Comparison of ENCODE assay signal across 16 cellular contexts in the genomic region with DNA sequence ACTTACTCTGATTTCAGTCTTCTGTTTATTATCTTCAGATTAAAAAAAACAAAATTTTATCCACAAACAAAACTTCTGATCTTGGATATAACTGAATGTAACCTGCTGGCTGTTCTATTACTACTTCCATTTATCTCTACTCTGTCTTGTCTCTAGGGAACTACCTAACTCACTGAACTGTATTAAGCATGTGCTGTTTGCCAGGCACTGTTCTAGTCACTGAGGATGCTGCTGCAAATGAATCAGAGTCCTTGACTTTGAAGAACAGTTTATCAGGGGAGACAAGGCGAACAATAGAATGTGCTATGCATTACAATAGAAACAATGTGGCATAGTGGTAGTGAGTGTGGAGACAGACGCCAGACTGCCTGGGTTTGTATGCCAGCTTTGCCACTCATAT. TPM values are rescaled to one million over a fixed set of nuclear protein-coding genes. Genes with fewer than 3 reads are reported as not detected.
DNase-seq lines count a peak whose midpoint lies in the region; ATAC-seq and TF ChIP-seq lines count a peak whose summit lies in the region.
"Had no signal": no experiment of that assay in that cellular context is flagged by ENCODE, and none has a peak within 500 bp of the region (broad histone marks: within the 10 kb centered on the region; RNA-seq: fewer than 3 reads in every experiment).

No MANE protein-coding gene starts in this region.

- no peak overlapping the region for H3K27ac ChIP-seq in mammary epithelial cell (ENCODE audit: insufficient read depth, low read depth, low read length)
- no peak overlapping the region for H3K27ac ChIP-seq in naive thymus-derived CD4-positive, alpha-beta T cell (ENCODE audit: low read depth, low read length)
- peak overlapping the region in 2 of 4 donors; percentile 90 to 95 for H3K27ac ChIP-seq in gastrocnemius medialis

- no peaks in the 10 kb centered on the region for H3K27me3 ChIP-seq in mammary epithelial cell (ENCODE audit: insufficient read depth, low read length)
- H3K27me3 ChIP-seq in naive thymus-derived CD4-positive, alpha-beta T cell (ENCODE audit: control insufficient read depth in 2 of 2, insufficient read depth in 2 of 2, low read length in 2 of 2), result no peaks in the 10 kb centered on the region
- no peaks in the 10 kb centered on the region for H3K27me3 ChIP-seq in gastrocnemius medialis
- H3K27me3 ChIP-seq: ovary had no signal

- no peaks in the 10 kb centered on the region for H3K27me3 Mint-ChIP-seq in MCF 10A (ENCODE audit: insufficient read depth, unreplicated experiment)
- peaks cover 7% of the 10 kb centered on the region for H3K27me3 Mint-ChIP-seq in activated CD8-positive, alpha-beta T cell treated with anti-CD3 and anti-CD28 coated beads, Interleukin-2, amount 10 ng/mL, durations not matched to agents 7 days and 5 days (ENCODE audit: low read depth)
- H3K27me3 Mint-ChIP-seq in naive thymus-derived CD4-positive, alpha-beta T cell, result peaks cover 0 to 7% (median 0%) of the 10 kb centered on the region in 5 donors

- TF ChIP-seq CTCF in MCF 10A (IDR thresholded peaks at IDR 0.05; ENCODE audit: unreplicated experiment) (no peak), mammary epithelial cell (conservative IDR thresholded peaks at IDR 0.05 in 1 of 2, IDR thresholded peaks at IDR 0.05 in 1 of 2; ENCODE audit: extremely low read depth in 1 of 2, insufficient read depth in 1 of 2, low read depth in 1 of 2, low read length in 2 of 2) (no peak), gastrocnemius medialis (IDR thresholded peaks at IDR 0.05 in 4 of 5, conservative IDR thresholded peaks at IDR 0.05 in 1 of 5) (no peak)

- H3K36me3 Mint-ChIP-seq in MCF 10A (ENCODE audit: insufficient read depth, unreplicated experiment), result peaks cover 21% of the 10 kb centered on the region
- peaks cover 16% of the 10 kb centered on the region for H3K36me3 Mint-ChIP-seq in activated CD8-positive, alpha-beta T cell treated with anti-CD3 and anti-CD28 coated beads, Interleukin-2, amount 10 ng/mL, durations not matched to agents 7 days and 5 days (ENCODE audit: low read depth)
- H3K36me3 Mint-ChIP-seq in naive thymus-derived CD4-positive, alpha-beta T cell, result peaks cover 0 to 3% (median 2%) of the 10 kb centered on the region in 5 donors

- no peak for ATAC-seq in activated CD8-positive, alpha-beta T cell treated with anti-CD3 and anti-CD28 coated beads, Interleukin-2, amount 10 ng/mL, durations not matched to agents 7 days and 5 days
- no peak for ATAC-seq in naive thymus-derived CD4-positive, alpha-beta T cell
- ATAC-seq in GM21390 (IDR thresholded peaks at IDR 0.05; ENCODE audit: unreplicated experiment), result no peak
- ATAC-seq in gastrocnemius medialis, result no peak

- H3K4me2 ChIP-seq in mammary epithelial cell (ENCODE audit: insufficient read depth, low read depth, low read length), result no peak overlapping the region

- no peaks in the 10 kb centered on the region for H3K36me3 ChIP-seq in mammary epithelial cell (ENCODE audit: insufficient read depth, low read length)
- H3K36me3 ChIP-seq in naive thymus-derived CD4-positive, alpha-beta T cell (ENCODE audit: control insufficient read depth in 2 of 3, insufficient read depth in 3 of 3, low read length in 3 of 3), result peaks cover 0 to 3% (median 0%) of the 10 kb centered on the region in 3 experiments
- H3K36me3 ChIP-seq in gastrocnemius medialis, result no peaks in the 10 kb centered on the region
- H3K36me3 ChIP-seq: ovary had no signal

- H3K4me1 Mint-ChIP-seq in MCF 10A (ENCODE audit: insufficient read depth, unreplicated experiment), result peaks cover 15% of the 10 kb centered on the region
- peaks cover 39% of the 10 kb centered on the region for H3K4me1 Mint-ChIP-seq in activated CD8-positive, alpha-beta T cell treated with anti-CD3 and anti-CD28 coated beads, Interleukin-2, amount 10 ng/mL, durations not matched to agents 7 days and 5 days (ENCODE audit: low read depth)
- peaks cover 11 to 46% (median 33%) of the 10 kb centered on the region in 7 donors for H3K4me1 Mint-ChIP-seq in naive thymus-derived CD4-positive, alpha-beta T cell

- H4K20me1 ChIP-seq in mammary epithelial cell (ENCODE audit: insufficient read depth, low read length), result no peaks in the 10 kb centered on the region

- intact Hi-C loops in MCF 10A (cut with micrococcal nuclease), result no loop called here
- intact Hi-C loops in mammary epithelial cell (cut with micrococcal nuclease), result no loop called here
- intact Hi-C loops in naive thymus-derived CD4-positive, alpha-beta T cell (cut with micrococcal nuclease), result no loop called here
- intact Hi-C loops in gastrocnemius medialis (cut with DNase I; ENCODE audit: low total_unique reads), result no loop called here

- H3K9me3 ChIP-seq in mammary epithelial cell (replicated peaks; ENCODE audit: insufficient read depth, low read length) (no peaks in the 10 kb centered on the region), gastrocnemius medialis (no peaks in the 10 kb centered on the region)
- H3K9me3 ChIP-seq in naive thymus-derived CD4-positive, alpha-beta T cell (ENCODE audit: control insufficient read depth in 2 of 3, low read length in 3 of 3), result no peaks in the 10 kb centered on the region
- H3K9me3 ChIP-seq: ovary had no signal

- CTCF ChIA-PET in MCF 10A (lab: Yijun Ruan, JAX) (no interaction called here), mammary epithelial cell (lab: Charles Lee; ENCODE audit: low non-redundant PET) (no interaction called here)
- CTCF ChIA-PET in activated CD8-positive, alpha-beta T cell treated with anti-CD3 and anti-CD28 coated beads, Interleukin-2, amount 10 ng/mL, durations not matched to agents 7 days and 5 days (lab: Charles Lee), result no interaction called here
- CTCF ChIA-PET in naive thymus-derived CD4-positive, alpha-beta T cell (lab: Charles Lee), result interaction anchor here (0.6 kb wide), 1 partner anchor 70 kb away, joined by 3 read pairs; no protein-coding TSS in a partner anchor

- dilution Hi-C loops in mammary epithelial cell (cut with HindIII; ENCODE audit: low sequenced_read_pairs), result loop anchor here (5.0 kb wide), 1 partner anchor 67 kb away; no protein-coding TSS in a partner anchor

- H3K27ac Mint-ChIP-seq in MCF 10A (ENCODE audit: low read depth, unreplicated experiment), result peak overlapping the region; percentile 76
- H3K27ac Mint-ChIP-seq in activated CD8-positive, alpha-beta T cell treated with anti-CD3 and anti-CD28 coated beads, Interleukin-2, amount 10 ng/mL, durations not matched to agents 7 days and 5 days, result peak overlapping the region; percentile 43
- peak overlapping the region; percentile 5 to 97 (median 87) for H3K27ac Mint-ChIP-seq in naive thymus-derived CD4-positive, alpha-beta T cell

- 96% methylated on average over 2 of the region's 2 CpGs for WGBS in mammary epithelial cell (ENCODE audit: low coverage, missing lambda C conversion rate)

- DNase-seq in MCF 10A (ENCODE audit: unreplicated experiment) (no peak), mammary epithelial cell (no peak), GDM1 (lab: John Stamatoyannopoulos, UW) (no peak), gastrocnemius medialis (no peak), medulla oblongata (ENCODE audit: extremely low spot score) (no peak)
- no peak for DNase-seq in activated CD8-positive, alpha-beta T cell treated with anti-CD3 and anti-CD28 coated beads, Interleukin-2, amount 10 ng/mL, durations not matched to agents 7 days and 5 days
- DNase-seq in naive thymus-derived CD4-positive, alpha-beta T cell, result no peak
- DNase-seq: activated CD8-positive, alpha-beta memory T cell treated with anti-CD3 and anti-CD28 coated beads for 24 hours; cortex of kidney; NCI-H1048; NCI-H446 treated with DMSO at 0.1 percent for 48 hours; ovary; SW 1271; trophoblast cell had no signal

- BruUV-seq in MCF 10A (replicated peaks; lab: Mats Ljungman, UMichigan) (no TSS peak), mammary epithelial cell (replicated peaks; lab: Mats Ljungman, UMichigan) (no TSS peak)

- H2AFZ ChIP-seq in mammary epithelial cell (ENCODE audit: low read depth, low read length), result no peak overlapping the region

- H3K9me3 Mint-ChIP-seq in MCF 10A (ENCODE audit: unreplicated experiment), result no peaks in the 10 kb centered on the region
- H3K9me3 Mint-ChIP-seq in activated CD8-positive, alpha-beta T cell treated with anti-CD3 and anti-CD28 coated beads, Interleukin-2, amount 10 ng/mL, durations not matched to agents 7 days and 5 days (ENCODE audit: insufficient read depth), result no peaks in the 10 kb centered on the region
- no peaks in the 10 kb centered on the region for H3K9me3 Mint-ChIP-seq in naive thymus-derived CD4-positive, alpha-beta T cell

- POLR2A ChIA-PET in MCF 10A (lab: Yijun Ruan, JAX), result interaction anchor here (4.3 kb wide), 1 partner anchor 9 kb away, joined by 67 read pairs; the partner anchor contains the start of gene LUC7L3
- POLR2A ChIA-PET in activated CD8-positive, alpha-beta T cell treated with anti-CD3 and anti-CD28 coated beads, Interleukin-2, amount 10 ng/mL, durations not matched to agents 7 days and 5 days (lab: Charles Lee), result interaction anchor here (3.4 kb wide), 1 partner anchor 7 kb away, joined by 21 read pairs; no protein-coding TSS in a partner anchor
- POLR2A ChIA-PET in naive thymus-derived CD4-positive, alpha-beta T cell (lab: Charles Lee), result interaction anchor here (0.9 kb wide), 1 partner anchor 12 kb away, joined by 3 read pairs; no protein-coding TSS in a partner anchor

- peaks cover 14% of the 10 kb centered on the region for H3K4me1 ChIP-seq in mammary epithelial cell (ENCODE audit: insufficient read depth, low read length)
- H3K4me1 ChIP-seq in naive thymus-derived CD4-positive, alpha-beta T cell (ENCODE audit: control insufficient read depth in 2 of 2, insufficient read depth in 2 of 2, low read length in 2 of 2), result peaks cover 13 to 20% of the 10 kb centered on the region in 2 donors
- peaks cover 28 to 34% of the 10 kb centered on the region in 2 donors for H3K4me1 ChIP-seq in gastrocnemius medialis

- no peak overlapping the region for H3K4me3 Mint-ChIP-seq in MCF 10A (ENCODE audit: unreplicated experiment)
- H3K4me3 Mint-ChIP-seq in activated CD8-positive, alpha-beta T cell treated with anti-CD3 and anti-CD28 coated beads, Interleukin-2, amount 10 ng/mL, durations not matched to agents 7 days and 5 days, result peak overlapping the region; percentile 0
- H3K4me3 Mint-ChIP-seq in naive thymus-derived CD4-positive, alpha-beta T cell, result peak overlapping the region in 6 of 10 donors; percentile 4 to 74 (median 44)

- no peak overlapping the region for H3K9ac ChIP-seq in mammary epithelial cell (ENCODE audit: insufficient read depth, low read length)

- no peak for TF ChIP-seq POLR2A in gastrocnemius medialis (IDR thresholded peaks at IDR 0.05)

- in situ Hi-C loops in mammary epithelial cell (cut with MboI; ENCODE audit: low sequenced_read_pairs in 2 of 2) (no loop called here), gastrocnemius medialis (cut with MboI; ENCODE audit: low sequenced_read_pairs in 4 of 4) (loop anchor here in 1 of 4 donors (25.0 kb wide), 1 partner anchor 923 kb away; the partner anchor contains the start of gene KAT7)

- peaks cover 41% of the 10 kb centered on the region for H3K79me2 ChIP-seq in mammary epithelial cell (ENCODE audit: insufficient read depth, low read length)

- H3K4me3 ChIP-seq in mammary epithelial cell (replicated peaks in 1 of 3; ENCODE audit: insufficient read depth in 1 of 3, low read depth in 2 of 3, low read length in 3 of 3), result no peak overlapping the region
- H3K4me3 ChIP-seq in naive thymus-derived CD4-positive, alpha-beta T cell (ENCODE audit: low read length), result no peak overlapping the region
- no peak overlapping the region for H3K4me3 ChIP-seq in gastrocnemius medialis
- H3K4me3 ChIP-seq: lung, ovary had no signal

RNA-seq across cellular contexts. Expression of gene ANKRD40, which starts 2.3 kb away (rescaled TPM):
- 42.2 and 46.4 TPM in 2 replicates for total RNA-seq in MCF 10A (2022)
- 10 to 100 TPM; 36.3 to 38.5 TPM for total RNA-seq in mammary epithelial cell
- 28.3 TPM for polyA plus RNA-seq in mammary epithelial cell
- polyA minus RNA-seq in mammary epithelial cell, result 30.4 TPM
- 10 to 100 TPM; 28.9 to 31.2 TPM for total RNA-seq in activated CD8-positive, alpha-beta T cell treated with anti-CD3 and anti-CD28 coated beads, Interleukin-2, amount 10 ng/mL, durations not matched to agents 7 days and 5 days
- total RNA-seq in naive thymus-derived CD4-positive, alpha-beta T cell, result 10 to 100 TPM; 27.4 to 37.2 (median 33.4) TPM
- 1 to 10 TPM; 3.6 to 5.7 TPM for polyA plus RNA-seq in naive thymus-derived CD4-positive, alpha-beta T cell
- 100 to 1,000 TPM in 3 of 4 donors, 10 to 100 TPM in 1; 97.3 to 135 (median 112) TPM for total RNA-seq in gastrocnemius medialis

RNA-seq across cellular contexts. Expression of gene LUC7L3, which starts 9.4 kb away (rescaled TPM):
- total RNA-seq in MCF 10A (2022), result 99.4 and 108 TPM in 2 replicates
- total RNA-seq in mammary epithelial cell, result 10 to 100 TPM; 13.5 to 83.9 TPM
- polyA plus RNA-seq in mammary epithelial cell, result 54.1 TPM
- polyA minus RNA-seq in mammary epithelial cell, result 21.9 TPM
- total RNA-seq in activated CD8-positive, alpha-beta T cell treated with anti-CD3 and anti-CD28 coated beads, Interleukin-2, amount 10 ng/mL, durations not matched to agents 7 days and 5 days, result 100 to 1,000 TPM; 112 to 116 TPM
- total RNA-seq in naive thymus-derived CD4-positive, alpha-beta T cell, result 100 to 1,000 TPM; 131 to 331 (median 149) TPM
- polyA plus RNA-seq in naive thymus-derived CD4-positive, alpha-beta T cell, result 10 to 100 TPM; 41.8 to 65.3 TPM
- 10 to 100 TPM; 10.4 to 67.3 (median 25.7) TPM for total RNA-seq in gastrocnemius medialis

RNA-seq across cellular contexts. Expression of gene ANKRD40CL, which starts 57.3 kb away (rescaled TPM):
- total RNA-seq in MCF 10A (2022), result not detected in 2 replicates
- not detected for total RNA-seq in mammary epithelial cell
- polyA plus RNA-seq in mammary epithelial cell, result not detected
- not detected for polyA minus RNA-seq in mammary epithelial cell
- total RNA-seq in activated CD8-positive, alpha-beta T cell treated with anti-CD3 and anti-CD28 coated beads, Interleukin-2, amount 10 ng/mL, durations not matched to agents 7 days and 5 days, result not detected
- total RNA-seq in naive thymus-derived CD4-positive, alpha-beta T cell, result not detected
- not detected for polyA plus RNA-seq in naive thymus-derived CD4-positive, alpha-beta T cell
- not detected for total RNA-seq in gastrocnemius medialis
- total RNA-seq: lung, ovary had no signal
- polyA plus RNA-seq: lung, ovary had no signal
